Comparison of ENCODE assay signal across 1 cellular context in the genomic region with DNA sequence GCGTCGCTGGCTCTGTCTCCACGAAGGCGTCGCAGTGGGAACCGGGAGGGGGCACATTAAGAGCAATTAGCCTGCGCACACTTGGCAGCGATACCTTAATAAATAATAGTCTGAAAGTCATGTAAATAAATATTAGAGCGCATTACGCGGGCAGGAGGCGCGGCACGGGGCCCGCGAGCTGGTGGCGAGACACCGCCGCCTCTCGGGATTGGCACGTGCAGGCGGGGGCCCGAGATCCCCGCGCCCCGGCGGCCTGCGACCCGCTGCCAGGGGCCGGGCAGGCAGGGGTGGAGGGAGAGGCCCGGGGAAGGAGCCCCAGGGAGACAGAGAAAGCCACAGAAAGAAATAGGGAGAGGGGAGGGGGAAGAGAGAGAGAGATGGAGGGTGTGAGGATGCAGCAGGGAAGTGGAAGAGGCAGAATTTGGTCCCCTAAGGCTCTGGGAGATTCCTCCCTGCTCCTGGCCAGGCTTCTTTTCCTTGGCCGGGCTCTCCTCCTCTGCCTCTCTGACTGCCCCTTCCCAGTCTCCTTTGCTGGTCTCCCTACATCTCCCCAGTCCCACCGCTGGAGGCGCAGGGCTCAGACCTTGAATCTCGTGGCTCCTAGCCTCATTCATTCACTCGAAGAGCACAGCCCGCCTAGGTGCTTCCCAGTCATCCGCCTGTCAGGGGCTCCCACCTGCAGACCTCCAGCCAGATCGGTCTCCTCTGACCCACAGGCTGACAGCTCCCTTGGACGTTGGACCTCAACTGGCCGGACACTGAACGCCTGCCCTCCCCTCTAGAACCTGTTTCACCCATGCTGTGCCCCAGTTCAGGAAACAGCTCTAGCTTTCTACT.
TF ChIP-seq lines count a peak whose summit lies in the region.

No MANE protein-coding gene starts in this region.

TF ChIP-seq in H1, 55 proteins besides CTCF, POLR2A, EP300 and RAD21 (continued from another document):
- TF ChIP-seq RBBP5 (IDR thresholded peaks at IDR 0.05; ENCODE audit: borderline replicate concordance, low read depth, low read length), result 0 out of 2 replicates have a peak, but pooled peaks have one; percentile 37
- TF ChIP-seq EGR1 (IDR thresholded peaks at IDR 0.05; ENCODE audit: borderline replicate concordance, low read depth, low read length), result no peak
- TF ChIP-seq RNF2 (IDR thresholded peaks at IDR 0.05; ENCODE audit: borderline replicate concordance, low read depth, low read length, missing control alignments, poor library complexity, severe bottlenecking), result no peak
- TF ChIP-seq NRF1 (IDR thresholded peaks at IDR 0.05; ENCODE audit: low read depth, low read length), result no peak
- TF ChIP-seq KDM1A (IDR thresholded peaks at IDR 0.05; ENCODE audit: borderline replicate concordance, low read length), result no peak
- TF ChIP-seq, protein P1, sequence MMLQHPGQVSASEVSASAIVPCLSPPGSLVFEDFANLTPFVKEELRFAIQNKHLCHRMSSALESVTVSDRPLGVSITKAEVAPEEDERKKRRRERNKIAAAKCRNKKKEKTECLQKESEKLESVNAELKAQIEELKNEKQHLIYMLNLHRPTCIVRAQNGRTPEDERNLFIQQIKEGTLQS (IDR thresholded peaks at IDR 0.05; ENCODE audit: insufficient read depth, low read depth, low read length), result no peak
- no peak for TF ChIP-seq KDM5A (IDR thresholded peaks at IDR 0.05; ENCODE audit: low read length)
- no peak for TF ChIP-seq BCL11A (IDR thresholded peaks at IDR 0.05; ENCODE audit: low read depth in 2 of 2, low read length in 2 of 2)
- no peak for TF ChIP-seq YY1 (IDR thresholded peaks at IDR 0.05; ENCODE audit: low read depth, low read length)
- no peak for TF ChIP-seq SP2 (IDR thresholded peaks at IDR 0.05; ENCODE audit: low read length)
- TF ChIP-seq RFX5 (IDR thresholded peaks at IDR 0.05; ENCODE audit: borderline replicate concordance, low read depth, low read length), result no peak
- TF ChIP-seq, protein P2, sequence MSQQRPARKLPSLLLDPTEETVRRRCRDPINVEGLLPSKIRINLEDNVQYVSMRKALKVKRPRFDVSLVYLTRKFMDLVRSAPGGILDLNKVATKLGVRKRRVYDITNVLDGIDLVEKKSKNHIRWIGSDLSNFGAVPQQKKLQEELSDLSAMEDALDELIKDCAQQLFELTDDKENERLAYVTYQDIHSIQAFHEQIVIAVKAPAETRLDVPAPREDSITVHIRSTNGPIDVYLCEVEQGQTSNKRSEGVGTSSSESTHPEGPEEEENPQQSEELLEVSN (IDR thresholded peaks at IDR 0.05), result peak; percentile 90
- no peak for TF ChIP-seq HDAC6 (IDR thresholded peaks at IDR 0.05; ENCODE audit: low read depth, low read length)
- no peak for TF ChIP-seq RXRA (IDR thresholded peaks at IDR 0.05; ENCODE audit: insufficient read depth, low read depth, low read length)
- no peak for TF ChIP-seq TEAD4 (IDR thresholded peaks at IDR 0.05; ENCODE audit: low read depth, low read length)
- no peak for TF ChIP-seq JUN (IDR thresholded peaks at IDR 0.05; ENCODE audit: low read depth, low read length)
- TF ChIP-seq SUZ12 (IDR thresholded peaks at IDR 0.05; ENCODE audit: low read length), result no peak
- no peak for TF ChIP-seq TAF1 (IDR thresholded peaks at IDR 0.05; ENCODE audit: low read depth, low read length)
- peak; percentile 81 for TF ChIP-seq TBP (IDR thresholded peaks at IDR 0.05; ENCODE audit: low read depth, low read length)
- TF ChIP-seq ASH2L (IDR thresholded peaks at IDR 0.05; ENCODE audit: low read length), result no peak
- TF ChIP-seq GTF2F1 (IDR thresholded peaks at IDR 0.05; ENCODE audit: borderline replicate concordance, low read depth, low read length), result no peak
- TF ChIP-seq SRF (IDR thresholded peaks at IDR 0.05; ENCODE audit: low read depth, low read length), result no peak
- TF ChIP-seq CTBP2 (IDR thresholded peaks at IDR 0.05; ENCODE audit: borderline replicate concordance, insufficient read depth, insufficient read length, low read length), result no peak
- TF ChIP-seq CHD2 (IDR thresholded peaks at IDR 0.05; ENCODE audit: low read length), result no peak
- peak; percentile 20 for TF ChIP-seq EZH2 (IDR thresholded peaks at IDR 0.05; ENCODE audit: low read depth, low read length, severe bottlenecking)
- TF ChIP-seq CREB1 (IDR thresholded peaks at IDR 0.05), result no peak
- no peak for TF ChIP-seq SP4 (IDR thresholded peaks at IDR 0.05; ENCODE audit: low read length)
- no peak for TF ChIP-seq CBX8 (IDR thresholded peaks at IDR 0.05; ENCODE audit: borderline replicate concordance, low read depth, low read length)
- TF ChIP-seq BRCA1 (IDR thresholded peaks at IDR 0.05; ENCODE audit: low read depth, low read length), result no peak
- TF ChIP-seq FOSL1 (IDR thresholded peaks at IDR 0.05; ENCODE audit: insufficient read depth, low read depth, low read length), result no peak
- TF ChIP-seq, protein P3, sequence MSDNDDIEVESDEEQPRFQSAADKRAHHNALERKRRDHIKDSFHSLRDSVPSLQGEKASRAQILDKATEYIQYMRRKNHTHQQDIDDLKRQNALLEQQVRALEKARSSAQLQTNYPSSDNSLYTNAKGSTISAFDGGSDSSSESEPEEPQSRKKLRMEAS (IDR thresholded peaks at IDR 0.05), result peak; percentile 96
- TF ChIP-seq SIN3A (conservative IDR thresholded peaks at IDR 0.05 in 1 of 2, IDR thresholded peaks at IDR 0.05 in 1 of 2; ENCODE audit: low read depth in 1 of 2, low read length in 2 of 2), result peak in 1 of 2 experiments; percentile 64; a peak in 1 of 4 replicates
- no peak for TF ChIP-seq JUND (IDR thresholded peaks at IDR 0.05; ENCODE audit: low read length)
- TF ChIP-seq HDAC2 (IDR thresholded peaks at IDR 0.05; ENCODE audit: borderline replicate concordance in 1 of 2, low read depth in 2 of 2, low read length in 2 of 2), result no peak
